ENCODE assay signal across 11 cellular contexts in genomic region chr10:33066558-33067236, GRCh38.
A peak's percentile ranks its signal among the peaks of the same experiment; 100 is the strongest.
DNase-seq lines count a peak whose midpoint lies in the region; ATAC-seq and TF ChIP-seq lines count a peak whose summit lies in the region.
"Had no signal": no experiment of that assay in that cellular context is flagged by ENCODE, and none has a peak within 500 bp of the region (broad histone marks: within the 10 kb centered on the region; RNA-seq: fewer than 3 reads in every experiment).

No MANE protein-coding gene starts in this region.

- H3K4me1 ChIP-seq in cardiac muscle cell (ENCODE audit: low read depth) (no peaks in the 10 kb centered on the region), heart right ventricle (no peaks in the 10 kb centered on the region)
- H3K4me1 ChIP-seq: sigmoid colon had no signal

- peak; percentile 42 for TF ChIP-seq CTCF in cardiac muscle cell (IDR thresholded peaks at IDR 0.05; ENCODE audit: low read depth, low read length)
- TF ChIP-seq CTCF in heart right ventricle (IDR thresholded peaks at IDR 0.05): no peak
- TF ChIP-seq CTCF in fibroblast of the aortic adventitia (IDR thresholded peaks at IDR 0.05; ENCODE audit: insufficient read depth, low read length): peak; percentile 37

- no peak for ATAC-seq in heart right ventricle
- peak; percentile 38; the same call in 2 of the 3 replicates for ATAC-seq in SK-N-SH treated with all-trans-retinoic acid at 6 μM for 48 hours
- ATAC-seq in effector memory CD8-positive, alpha-beta T cell (replicated peaks): no peak
- ATAC-seq in GM19395 (IDR thresholded peaks at IDR 0.05; ENCODE audit: unreplicated experiment): no peak

- H3K4me3 ChIP-seq in cardiac muscle cell (no peak overlapping the region), heart right ventricle (no peak overlapping the region), fibroblast of the aortic adventitia (ENCODE audit: low read depth, low read length) (no peak overlapping the region)
- H3K4me3 ChIP-seq: sigmoid colon had no signal

- peaks cover 5 to 7% of the 10 kb centered on the region in 2 donors for H3K4me1 Mint-ChIP-seq in effector memory CD8-positive, alpha-beta T cell (ENCODE audit: low read depth in 2 of 2)
- H3K4me1 Mint-ChIP-seq in activated naive CD8-positive, alpha-beta T cell treated with anti-CD3 and anti-CD28 coated beads for 36 hours: peaks cover 4% of the 10 kb centered on the region

- WGBS in heart right ventricle, 2 donors: 77 to 82% methylated on average over 9 of the region's 9 CpGs

- H3K36me3 ChIP-seq in cardiac muscle cell: no peaks in the 10 kb centered on the region
- H3K36me3 ChIP-seq in heart right ventricle: no peaks in the 10 kb centered on the region
- H3K36me3 ChIP-seq: sigmoid colon had no signal

- H3K4me3 Mint-ChIP-seq in effector memory CD8-positive, alpha-beta T cell: no peak overlapping the region
- no peak overlapping the region for H3K4me3 Mint-ChIP-seq in activated naive CD8-positive, alpha-beta T cell treated with anti-CD3 and anti-CD28 coated beads for 36 hours

- H3K27me3 Mint-ChIP-seq in effector memory CD8-positive, alpha-beta T cell: no peaks in the 10 kb centered on the region
- no peaks in the 10 kb centered on the region for H3K27me3 Mint-ChIP-seq in activated naive CD8-positive, alpha-beta T cell treated with anti-CD3 and anti-CD28 coated beads for 36 hours

- H3K27me3 ChIP-seq in cardiac muscle cell (no peaks in the 10 kb centered on the region), heart right ventricle (peaks cover 0 to 3% (median 0%) of the 10 kb centered on the region in 7 donors)
- H3K27me3 ChIP-seq: sigmoid colon had no signal

- H3K27ac ChIP-seq in cardiac muscle cell: no peak overlapping the region
- H3K27ac ChIP-seq in heart right ventricle: no peak overlapping the region
- H3K27ac ChIP-seq: sigmoid colon had no signal

- H3K9me3 ChIP-seq in cardiac muscle cell (ENCODE audit: low read depth) (no peaks in the 10 kb centered on the region), heart right ventricle (no peaks in the 10 kb centered on the region)
- H3K9me3 ChIP-seq: sigmoid colon had no signal

- DNase-seq in cardiac muscle cell (ENCODE audit: low read depth in 1 of 2, low spot score in 1 of 2): peak in 1 of 2 donors; percentile 86
- DNase-seq in heart right ventricle: no peak
- peak; percentile 80 for DNase-seq in fibroblast of the aortic adventitia (ENCODE audit: low read depth)
- DNase-seq in effector memory CD8-positive, alpha-beta T cell: no peak
- DNase-seq in cardiac septum (ENCODE audit: low spot score): no peak
- DNase-seq in activated naive CD8-positive, alpha-beta T cell treated with anti-CD3 and anti-CD28 coated beads for 36 hours: no peak
- DNase-seq: aorta, NCI-H2081, sigmoid colon had no signal

- intact Hi-C loops in heart right ventricle (cut with DNase I) (no loop called here), cardiac septum (cut with DNase I) (no loop called here)

- no peak overlapping the region for H3K27ac Mint-ChIP-seq in effector memory CD8-positive, alpha-beta T cell
- no peak overlapping the region for H3K27ac Mint-ChIP-seq in activated naive CD8-positive, alpha-beta T cell treated with anti-CD3 and anti-CD28 coated beads for 36 hours

- H3K36me3 Mint-ChIP-seq in effector memory CD8-positive, alpha-beta T cell (ENCODE audit: insufficient read depth): no peaks in the 10 kb centered on the region
- no peaks in the 10 kb centered on the region for H3K36me3 Mint-ChIP-seq in activated naive CD8-positive, alpha-beta T cell treated with anti-CD3 and anti-CD28 coated beads for 36 hours

- H3K9me3 Mint-ChIP-seq in effector memory CD8-positive, alpha-beta T cell: peaks cover 0 to 2% of the 10 kb centered on the region in 2 donors
- peaks cover 2% of the 10 kb centered on the region for H3K9me3 Mint-ChIP-seq in activated naive CD8-positive, alpha-beta T cell treated with anti-CD3 and anti-CD28 coated beads for 36 hours

TF ChIP-seq in SK-N-SH treated with all-trans-retinoic acid at 6 μM for 48 hours, 23 proteins besides CTCF, POLR2A, EP300 and RAD21:
- peak; percentile 41; the same call in 1 of the 2 replicates for TF ChIP-seq ISL1 (CRISPR knock-in tag; IDR thresholded peaks at IDR 0.05)
- TF ChIP-seq ESRRG (CRISPR knock-in tag; IDR thresholded peaks at IDR 0.05): no peak

Comparison
In these comparisons a context has a peak if more than half of its experiments do, and no peak if none do; other contexts are left out.
1. CTCF ChIP-seq: peak in cardiac muscle cell (single experiment) and fibroblast of the aortic adventitia (single experiment); none in heart right ventricle (0 of 9).